In the genomic region with DNA sequence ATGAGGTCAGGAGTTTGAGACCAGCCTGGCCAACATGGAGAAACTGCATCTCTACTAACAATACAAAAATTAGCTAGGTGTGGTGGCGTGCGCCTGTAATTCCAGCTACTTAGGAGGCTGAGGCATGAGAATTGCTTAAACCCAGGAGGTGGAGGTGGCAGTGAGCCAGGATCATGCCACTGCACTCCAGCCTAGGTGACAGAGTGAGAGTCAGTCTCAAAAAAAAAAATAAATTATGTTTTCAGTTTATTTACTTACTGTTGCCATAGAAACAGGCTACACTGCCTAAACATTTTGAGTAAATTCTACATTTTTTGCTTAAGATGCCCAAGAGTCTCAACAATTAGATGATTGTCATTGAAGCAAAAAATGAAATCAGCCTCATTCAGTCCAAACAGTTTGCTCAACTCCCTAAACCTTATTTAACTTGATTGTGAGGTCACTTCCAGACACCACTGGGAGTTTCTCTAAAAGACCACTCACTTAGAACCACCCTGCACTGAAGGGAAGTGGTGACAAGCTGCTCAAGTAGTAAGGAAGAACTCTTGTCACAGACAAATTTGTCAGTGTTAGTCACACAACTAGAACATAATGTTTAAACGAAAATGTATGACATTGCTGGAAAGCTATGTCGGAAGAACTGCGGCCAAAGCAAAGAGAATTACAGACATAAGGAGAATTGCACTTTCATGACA, we compare ENCODE assay signal across 12 cellular contexts. TPM values are rescaled to one million over a fixed set of nuclear protein-coding genes. Genes with fewer than 3 reads are reported as not detected.
DNase-seq lines count a peak whose midpoint lies in the region; ATAC-seq and TF ChIP-seq lines count a peak whose summit lies in the region.
"Had no signal": no experiment of that assay in that cellular context is flagged by ENCODE, and none has a peak within 500 bp of the region (broad histone marks: within the 10 kb centered on the region; RNA-seq: fewer than 3 reads in every experiment).

No MANE protein-coding gene starts in this region.

- no peaks in the 10 kb centered on the region for H3K27me3 ChIP-seq in ACC112 (ENCODE audit: insufficient read depth, low read length)
- H3K27me3 ChIP-seq in lung (ENCODE audit: control insufficient read depth, insufficient read depth) = no peaks in the 10 kb centered on the region
- H3K27me3 ChIP-seq in A673 (replicated peaks; ENCODE audit: insufficient read depth, low read depth, low read length, poor library complexity) = no peaks in the 10 kb centered on the region
- H3K27me3 ChIP-seq: gastrocnemius medialis had no signal

- peak overlapping the region; percentile 50 for H3K4me3 ChIP-seq in ACC112 (ENCODE audit: low read depth, low read length)
- no peak overlapping the region for H3K4me3 ChIP-seq in lung
- H3K4me3 ChIP-seq in A673 (ENCODE audit: low read depth, low read length, poor library complexity, severe bottlenecking) = no peak overlapping the region
- H3K4me3 ChIP-seq: gastrocnemius medialis, skin epidermis had no signal

- WGBS in lung, 2 donors = 61 to 64% methylated on average over 5 of the region's 5 CpGs

- intact Hi-C loops in A673 (cut with micrococcal nuclease; ENCODE audit: unreplicated experiment) = no loop called here

- H3K27me3 Mint-ChIP-seq in chondrocyte (ENCODE audit: low read depth) = no peaks in the 10 kb centered on the region

- H3K4me3 Mint-ChIP-seq in chondrocyte (ENCODE audit: unreplicated experiment) = peak overlapping the region; percentile 41

- H3K27ac ChIP-seq in ACC112 (ENCODE audit: low read depth, low read length) = peak overlapping the region; percentile 99
- H3K27ac ChIP-seq in lung (ENCODE audit: low read depth in 1 of 2, low read length in 1 of 2) = peak overlapping the region; percentile 9 to 41
- no peak overlapping the region for H3K27ac ChIP-seq in A673 (ENCODE audit: low read depth, low read length, poor library complexity, severe bottlenecking)
- H3K27ac ChIP-seq: gastrocnemius medialis had no signal

- H3K36me3 ChIP-seq in ACC112 (ENCODE audit: insufficient read depth, low read length) (no peaks in the 10 kb centered on the region), lung (ENCODE audit: control insufficient read depth in 2 of 2, insufficient read depth in 2 of 2, low read length in 2 of 2) (no peaks in the 10 kb centered on the region), A673 (ENCODE audit: insufficient read depth, low read length, poor library complexity, severe bottlenecking) (no peaks in the 10 kb centered on the region)
- H3K36me3 ChIP-seq: gastrocnemius medialis had no signal

- peaks cover 46% of the 10 kb centered on the region for H3K4me1 Mint-ChIP-seq in chondrocyte (ENCODE audit: low read depth)

- ATAC-seq in lung (ENCODE audit: insufficient read depth, low FRiP score) = no peak
- no peak for ATAC-seq in GM21723 (IDR thresholded peaks at IDR 0.05; ENCODE audit: unreplicated experiment)
- no peak for ATAC-seq in GM21390 (IDR thresholded peaks at IDR 0.05; ENCODE audit: unreplicated experiment)
- ATAC-seq in GM21447 (IDR thresholded peaks at IDR 0.05; ENCODE audit: unreplicated experiment) = no peak
- ATAC-seq: gastrocnemius medialis had no signal

- BruUV-seq in A673 (replicated peaks; lab: Mats Ljungman, UMichigan) = no TSS peak

- H3K36me3 Mint-ChIP-seq in chondrocyte (ENCODE audit: low read depth) = no peaks in the 10 kb centered on the region

- peaks cover 31% of the 10 kb centered on the region for H3K4me1 ChIP-seq in ACC112 (ENCODE audit: control insufficient read depth, insufficient read depth, low read length, unreplicated experiment)
- H3K4me1 ChIP-seq in lung (ENCODE audit: control insufficient read depth in 2 of 2, insufficient read depth in 2 of 2, low read length in 2 of 2) = peaks cover 0 to 4% of the 10 kb centered on the region in 2 donors
- H3K4me1 ChIP-seq in A673 (ENCODE audit: insufficient read depth, low read length, poor library complexity, severe bottlenecking) = no peaks in the 10 kb centered on the region
- H3K4me1 ChIP-seq: gastrocnemius medialis had no signal

- no peaks in the 10 kb centered on the region for H3K9me3 Mint-ChIP-seq in chondrocyte (ENCODE audit: low read depth)

- H3K27ac Mint-ChIP-seq in chondrocyte (ENCODE audit: unreplicated experiment) = peak overlapping the region; percentile 99

- DNase-seq in HS-5 (ENCODE audit: low read depth) = peak; percentile 61
- DNase-seq in chondrocyte (ENCODE audit: low spot score) = no peak
- DNase-seq in lung (ENCODE audit: low spot score) = no peak
- DNase-seq in A673 (ENCODE audit: low spot score) = no peak
- DNase-seq: DMS79, gastrocnemius medialis, OCI-M1 had no signal

- peak overlapping the region; percentile 68 for H2AFZ ChIP-seq in ACC112 (ENCODE audit: low read length, unreplicated experiment)

- H3K9me3 ChIP-seq in lung (ENCODE audit: control insufficient read depth in 2 of 2, insufficient read depth in 1 of 2, low read length in 1 of 2) = no peaks in the 10 kb centered on the region
- H3K9me3 ChIP-seq in A673 (ENCODE audit: low read depth, low read length, poor library complexity, severe bottlenecking) = no peaks in the 10 kb centered on the region
- H3K9me3 ChIP-seq: gastrocnemius medialis had no signal

- POLR2A ChIA-PET in A673 (lab: Charles Lee; ENCODE audit: low non-redundant PET) = no interaction called here

- no peaks in the 10 kb centered on the region for H3K79me2 ChIP-seq in ACC112 (ENCODE audit: control insufficient read depth, insufficient read depth, low read length, unreplicated experiment)

- no peak for TF ChIP-seq CTCF in chondrocyte (IDR thresholded peaks at IDR 0.05)
- TF ChIP-seq CTCF in lung (IDR thresholded peaks at IDR 0.05; ENCODE audit: control extremely low read depth, extremely low read depth) = no peak
- no peak for TF ChIP-seq CTCF in A673 (conservative IDR thresholded peaks at IDR 0.05; ENCODE audit: low read depth, low read length)

- CTCF ChIA-PET in A673 (lab: Charles Lee) = no interaction called here

RNA-seq across cellular contexts. Expression of a gene that starts 9.8 kb away (rescaled TPM):
- 45.9 to 51.0 TPM (median 48.4 TPM) in 3 replicates for total RNA-seq in chondrocyte
- total RNA-seq in lung = 10 to 100 TPM; 10.1 to 18.3 TPM
- polyA plus RNA-seq in lung = 10 to 100 TPM in 1 of 2 donors, 1 to 10 TPM in 1; 7.2 to 14.5 TPM
- 33.9 and 34.4 TPM in 2 replicates for total RNA-seq in A673 (2021)
